8 cellular contexts compared by ENCODE assay signal in genomic region chr17:48261297-48261880, GRCh38.
DNase-seq lines count a peak whose midpoint lies in the region; ATAC-seq and TF ChIP-seq lines count a peak whose summit lies in the region.

No MANE protein-coding gene starts in this region.

- DNase-seq in AG09319 (ENCODE audit: extremely low read depth, low read depth) (no peak), NCI-H69 (lab: John Stamatoyannopoulos, UW) (peak; percentile 90), erythroblast (lab: John Stamatoyannopoulos, UW) (peak; percentile 21 to 32), hepatic stellate cell (ENCODE audit: low spot score) (no peak), GOT3 (lab: John Stamatoyannopoulos, UW) (no peak)

- ATAC-seq in GM21576 (IDR thresholded peaks at IDR 0.05; ENCODE audit: unreplicated experiment): no peak
- no peak for ATAC-seq in GM21515 (IDR thresholded peaks at IDR 0.05; ENCODE audit: unreplicated experiment)

- TF ChIP-seq POLR2A in erythroblast (IDR thresholded peaks at IDR 0.05; ENCODE audit: low read length): no peak

- TF ChIP-seq CTCF in AG09319 (IDR thresholded peaks at IDR 0.05; ENCODE audit: low read depth, low read length) (peak; percentile 14), GM12873 (IDR thresholded peaks at IDR 0.05; ENCODE audit: insufficient read depth, low read depth, low read length, missing control alignments) (peak; percentile 71)

Comparison
In these comparisons a context has a peak if more than half of its experiments do, and no peak if none do; other contexts are left out.
1. DNase-seq: peak in NCI-H69 (single experiment) and erythroblast (2 of 2); none in AG09319 (single experiment), hepatic stellate cell (single experiment) and GOT3 (single experiment).